Comparison of ENCODE assay signal across 8 cellular contexts in the genomic region with DNA sequence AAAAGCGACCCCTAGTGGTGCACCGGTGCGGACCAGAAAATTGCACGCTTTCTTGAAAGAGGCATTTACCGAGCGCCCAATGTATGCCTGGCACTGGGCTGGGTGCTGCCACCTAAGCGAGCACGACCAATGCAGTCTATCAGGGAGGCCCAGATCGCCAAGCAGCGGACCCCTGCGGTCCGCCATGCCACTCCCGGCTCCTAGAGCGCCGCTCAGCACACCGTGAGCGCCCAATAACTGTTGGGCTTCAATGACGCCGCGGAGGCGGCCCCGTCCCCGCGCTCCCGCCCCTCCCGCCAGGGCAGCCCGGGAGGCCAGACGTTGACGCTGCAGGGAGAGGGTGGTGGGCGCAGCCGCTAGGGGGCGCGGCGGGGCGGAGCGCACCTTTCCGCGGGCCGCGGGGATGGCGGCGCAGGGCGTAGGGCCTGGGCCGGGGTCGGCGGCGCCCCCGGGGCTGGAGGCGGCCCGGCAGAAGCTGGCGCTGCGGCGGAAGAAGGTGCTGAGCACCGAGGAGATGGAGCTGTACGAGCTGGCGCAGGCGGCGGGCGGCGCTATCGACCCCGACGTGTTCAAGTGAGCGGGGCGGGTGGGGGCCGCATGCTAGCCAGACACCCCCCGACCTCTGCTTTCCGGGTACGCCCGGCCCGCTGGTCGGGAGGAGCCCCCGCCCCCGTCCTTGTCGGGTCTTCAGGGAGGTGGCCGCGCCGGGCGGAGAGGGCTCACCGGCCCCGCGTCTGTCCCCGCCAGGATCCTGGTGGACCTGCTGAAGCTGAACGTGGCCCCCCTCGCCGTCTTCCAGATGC. TPM values are rescaled to one million over a fixed set of nuclear protein-coding genes. Genes with fewer than 3 reads are reported as not detected.
A peak's percentile ranks its signal among the peaks of the same experiment; 100 is the strongest.
DNase-seq lines count a peak whose midpoint lies in the region; ATAC-seq and TF ChIP-seq lines count a peak whose summit lies in the region.
"Not testable (repeated sequence)": the region's sequence is repeated elsewhere in the genome, so short reads cannot be mapped to it uniquely, and the experiment has no call there.

A gene with protein sequence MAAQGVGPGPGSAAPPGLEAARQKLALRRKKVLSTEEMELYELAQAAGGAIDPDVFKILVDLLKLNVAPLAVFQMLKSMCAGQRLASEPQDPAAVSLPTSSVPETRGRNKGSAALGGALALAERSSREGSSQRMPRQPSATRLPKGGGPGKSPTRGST (plus strand): TSS at position 383 of the 803 bp plus-strand sequence. CDS start 21 bp downstream, at position 404.

- H3K4me1 ChIP-seq in HCT116 (ENCODE audit: control insufficient read depth in 1 of 2, insufficient read depth in 2 of 2, low read length in 2 of 2) (peaks cover 0 to 15% of the 10 kb centered on the region in 2 experiments; a peak in 1 of 4 replicates), neuron (ENCODE audit: insufficient read depth, low read length) (peaks cover 21% of the 10 kb centered on the region), subcutaneous abdominal adipose tissue (ENCODE audit: control insufficient read depth in 5 of 5, insufficient read depth in 5 of 5, low read length in 5 of 5) (peaks cover 0 to 24% (median 21%) of the 10 kb centered on the region in 5 donors)
- H3K4me1 ChIP-seq in MM.1S (ENCODE audit: low read length); foreskin keratinocyte: not testable (repeated sequence)

- H3K4me2 ChIP-seq in HCT116 (ENCODE audit: low read length) (peak within 1 kb of the TSS; percentile 78), MM.1S (ENCODE audit: low read depth, low read length) (peak within 1 kb of the TSS; percentile 86)

- not testable (repeated sequence) for H3K27me3 ChIP-seq in HCT116 (ENCODE audit: insufficient read depth, low read length); MM.1S (replicated peaks; ENCODE audit: insufficient read depth, low read length); foreskin keratinocyte; neuron (ENCODE audit: insufficient read depth, low read length); subcutaneous abdominal adipose tissue (ENCODE audit: control insufficient read depth in 5 of 5, insufficient read depth in 4 of 5, low read length in 5 of 5)

- H3K79me2 ChIP-seq in HCT116 (ENCODE audit: insufficient read depth, low read length) (peaks cover 65% of the 10 kb centered on the region), MM.1S (ENCODE audit: low read length) (peaks cover 71% of the 10 kb centered on the region)

- H3K4me3 ChIP-seq in HCT116 (replicated peaks in 1 of 2; ENCODE audit: low read depth in 1 of 2, low read length in 2 of 2) (peak within 1 kb of the TSS; percentile 94 to 97), MM.1S (ENCODE audit: low read length) (peak within 1 kb of the TSS; percentile 100), neuron (ENCODE audit: low read length) (peak within 1 kb of the TSS; percentile 94), subcutaneous abdominal adipose tissue (ENCODE audit: low read depth in 1 of 5, low read length in 5 of 5) (peak within 1 kb of the TSS; percentile 88 to 97 (median 93))

- H3K9ac ChIP-seq in HCT116 (ENCODE audit: low read length) (peak within 1 kb of the TSS; percentile 98), MM.1S (ENCODE audit: low read length) (peak within 1 kb of the TSS; percentile 97), subcutaneous abdominal adipose tissue (ENCODE audit: low read length in 5 of 5) (peak within 1 kb of the TSS; percentile 73 to 97 (median 87))

- POLR2A ChIA-PET in HCT116 (lab: Charles Lee): interaction anchor here (2.0 kb wide), 1 partner anchor 160 kb away, joined by 6 read pairs; a partner anchor contains a TSS

- intact Hi-C loops in HCT116 (cut with micrococcal nuclease): loop anchor here (1.0 to 5.0 kb wide), 2 partner anchors 60 to 150 kb away; no protein-coding TSS in a partner anchor

- BruUV-seq in HCT116 (replicated peaks; lab: Mats Ljungman, UMichigan): not testable (repeated sequence)

- not testable (repeated sequence) for H2AFZ ChIP-seq in HCT116 (ENCODE audit: low read depth, low read length, poor library complexity, severe bottlenecking)
- H2AFZ ChIP-seq in MM.1S (ENCODE audit: low read length) (peak within 1 kb of the TSS; percentile 82), neuron (ENCODE audit: low read depth, low read length) (peak within 1 kb of the TSS; percentile 39)

- TF ChIP-seq POLR2A in HCT116 (IDR thresholded peaks at IDR 0.05; ENCODE audit: borderline replicate concordance, extremely low read depth, insufficient read depth, insufficient read length): peak; percentile 68

- ATAC-seq in HCT116: peak; percentile 83
- peak; percentile 84 for ATAC-seq in foreskin keratinocyte

- not testable (repeated sequence) for H4K20me1 ChIP-seq in HCT116 (ENCODE audit: insufficient read depth); MM.1S (ENCODE audit: insufficient read depth, low read length)

- H3K27ac ChIP-seq in HCT116 (ENCODE audit: low read depth, low read length) (peak within 1 kb of the TSS; percentile 71), MM.1S (ENCODE audit: low read length) (peak within 1 kb of the TSS; percentile 84), foreskin keratinocyte (peak within 1 kb of the TSS; percentile 81), subcutaneous abdominal adipose tissue (ENCODE audit: low read depth, low read length) (peak within 1 kb of the TSS; percentile 72)

- H3K9me3 ChIP-seq in HCT116 (ENCODE audit: control insufficient read depth in 1 of 2, insufficient read depth in 1 of 2, low read depth in 1 of 2, low read length in 2 of 2); MM.1S (replicated peaks; ENCODE audit: insufficient read depth, low read length); neuron (ENCODE audit: low read length); subcutaneous abdominal adipose tissue (ENCODE audit: control insufficient read depth in 5 of 5, low read length in 5 of 5): not testable (repeated sequence)

- DNase-seq in GM04503 (ENCODE audit: low read depth) (peak; percentile 18), HCT116 (ENCODE audit: low read depth, low spot score) (peak; percentile 60), MM.1S (peak; percentile 88), SIG-M5 treated with dmso at 0.1 percent for 504 hours (lab: John Stamatoyannopoulos, UW; ENCODE audit: unreplicated experiment) (peak; percentile 82), activated gamma-delta T cell treated with Interleukin-2 at 50 U/mL for 16 hours (peak; percentile 90), foreskin keratinocyte (peak in 1 of 2 donors; percentile 55)

- not testable (repeated sequence) for H3F3A ChIP-seq in MM.1S (ENCODE audit: insufficient read depth, low read length)

- H3K9me2 ChIP-seq in HCT116 (ENCODE audit: insufficient read depth); MM.1S (replicated peaks; ENCODE audit: insufficient read depth, low read length): not testable (repeated sequence)

- H3K36me3 ChIP-seq in HCT116 (ENCODE audit: control insufficient read depth in 1 of 2, insufficient read depth in 2 of 2, low read length in 2 of 2); MM.1S (replicated peaks; ENCODE audit: insufficient read depth, low read length); neuron (ENCODE audit: insufficient read depth, low read length); subcutaneous abdominal adipose tissue (ENCODE audit: control insufficient read depth in 5 of 5, insufficient read depth in 5 of 5, low read length in 5 of 5): not testable (repeated sequence)

- RAD21 ChIA-PET in HCT116 (lab: Charles Lee; ENCODE audit: low non-redundant PET in 1 of 2, low total read pairs in 2 of 2, uncharacterized antibody in 2 of 2, unreplicated experiment in 2 of 2): not testable (repeated sequence)

- peak; percentile 53 to 63 (median 61); a peak in 5 of 6 replicates for TF ChIP-seq CTCF in HCT116 (IDR thresholded peaks at IDR 0.05 in 2 of 3, conservative IDR thresholded peaks at IDR 0.05 in 1 of 3; ENCODE audit: borderline replicate concordance in 1 of 3, insufficient read depth in 1 of 3, low read depth in 2 of 3, low read length in 2 of 3)
- TF ChIP-seq CTCF in MM.1S (IDR thresholded peaks at IDR 0.05; ENCODE audit: low read length): peak; percentile 51
- peak; percentile 88 for TF ChIP-seq CTCF in foreskin keratinocyte (conservative IDR thresholded peaks at IDR 0.05)

- CTCF ChIA-PET in HCT116 (lab: Charles Lee): interaction anchor here (0.6 to 1.0 kb wide), 6 partner anchors 9 to 151 kb away, joined by 3 to 4 read pairs (median 3); no protein-coding TSS in a partner anchor

- TF ChIP-seq RAD21 in HCT116 (IDR thresholded peaks at IDR 0.05; ENCODE audit: low read depth): peak; percentile 44; the same call in 1 of the 2 replicates

TF ChIP-seq in HCT116, 20 proteins besides CTCF, POLR2A, EP300 and RAD21:
- TF ChIP-seq ZFX (IDR thresholded peaks at IDR 0.05) (peak; percentile 47), CBX3 (IDR thresholded peaks at IDR 0.05; ENCODE audit: low read depth) (0 out of 2 replicates have a peak, but pooled peaks have one; percentile 56), YY1 (IDR thresholded peaks at IDR 0.05; ENCODE audit: extremely low read depth, insufficient replicate concordance, low read depth, low read length) (peak; percentile 80), TCF7L2 (IDR thresholded peaks at IDR 0.05; ENCODE audit: borderline replicate concordance, extremely low read depth, insufficient read depth, insufficient read length) (peak; percentile 83), POLR2AphosphoS5 (IDR thresholded peaks at IDR 0.05; ENCODE audit: low read depth, low read length) (peak; percentile 55), SIN3A (IDR thresholded peaks at IDR 0.05; ENCODE audit: low read depth) (peak; percentile 46; the same call in 1 of the 2 replicates)
- TF ChIP-seq, protein P1, sequence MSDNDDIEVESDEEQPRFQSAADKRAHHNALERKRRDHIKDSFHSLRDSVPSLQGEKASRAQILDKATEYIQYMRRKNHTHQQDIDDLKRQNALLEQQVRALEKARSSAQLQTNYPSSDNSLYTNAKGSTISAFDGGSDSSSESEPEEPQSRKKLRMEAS (IDR thresholded peaks at IDR 0.05): peak; percentile 55
TF ChIP-seq in HCT116: peak in this region for 7; not testable (repeated sequence) for 13.

RNA-seq across cellular contexts. Expression of the gene that starts here (rescaled TPM):
- total RNA-seq in HCT116 (2021; ENCODE audit: unreplicated experiment) (334 TPM), foreskin keratinocyte (365 and 366 TPM in 2 replicates)
- polyA plus RNA-seq in HCT116 (2012): 396 and 440 TPM in 2 replicates
- 423 and 518 TPM in 2 replicates for polyA plus RNA-seq in foreskin keratinocyte
